ENCODE assay signal across 9 cellular contexts in genomic region chr14:21192447-21192822, GRCh38. TPM values are rescaled to one million over a fixed set of nuclear protein-coding genes. Genes with fewer than 3 reads are reported as not detected.
DNase-seq lines count a peak whose midpoint lies in the region; ATAC-seq and TF ChIP-seq lines count a peak whose summit lies in the region.
"Had no signal": no experiment of that assay in that cellular context is flagged by ENCODE, and none has a peak within 500 bp of the region (broad histone marks: within the 10 kb centered on the region; RNA-seq: fewer than 3 reads in every experiment).

No MANE protein-coding gene starts in this region.

- 26 to 31% methylated on average over 1 of the region's 1 CpG for WGBS in heart right ventricle, 2 donors
- 27% methylated on average over 1 of the region's 1 CpG; no CpG with 5 or more reads in 1 of the 2 donors for WGBS in upper lobe of left lung, 2 donors

- H3K4me1 ChIP-seq in heart right ventricle: peaks cover 0 to 14% (median 3%) of the 10 kb centered on the region in 9 donors
- H3K4me1 ChIP-seq in left lung: peaks cover 3 to 14% of the 10 kb centered on the region in 2 donors
- peaks cover 5 to 14% (median 12%) of the 10 kb centered on the region in 4 donors for H3K4me1 ChIP-seq in upper lobe of left lung

- H3K9me3 ChIP-seq in heart right ventricle: peaks cover 0 to 9% (median 0%) of the 10 kb centered on the region in 11 donors
- H3K9me3 ChIP-seq in left lung: peaks cover 0 to 4% of the 10 kb centered on the region in 2 donors
- no peaks in the 10 kb centered on the region for H3K9me3 ChIP-seq in upper lobe of left lung

- H3K4me1 Mint-ChIP-seq in activated naive CD8-positive, alpha-beta T cell (ENCODE audit: low read depth): peaks cover 4% of the 10 kb centered on the region

- intact Hi-C loops in heart right ventricle (cut with DNase I): no loop called here
- intact Hi-C loops in cardiac septum (cut with DNase I): no loop called here
- intact Hi-C loops in left lung (cut with DNase I): no loop called here

- ATAC-seq in heart right ventricle: peak in 6 of 8 donors; percentile 7 to 58 (median 16)
- ATAC-seq in left lung: peak; percentile 23
- ATAC-seq in upper lobe of left lung (ENCODE audit: low FRiP score in 2 of 2): peak in 1 of 2 donors; percentile 12

- H3K27ac ChIP-seq in heart right ventricle (no peak overlapping the region), left lung (no peak overlapping the region), upper lobe of left lung (no peak overlapping the region)

- H3K4me3 Mint-ChIP-seq in activated naive CD8-positive, alpha-beta T cell: peak overlapping the region; percentile 79

- no peaks in the 10 kb centered on the region for H3K36me3 ChIP-seq in heart right ventricle
- H3K36me3 ChIP-seq in left lung: no peaks in the 10 kb centered on the region
- H3K36me3 ChIP-seq in upper lobe of left lung: no peaks in the 10 kb centered on the region

- TF ChIP-seq POLR2A in upper lobe of left lung (IDR thresholded peaks at IDR 0.05): no peak

- no peaks in the 10 kb centered on the region for H3K27me3 Mint-ChIP-seq in activated naive CD8-positive, alpha-beta T cell

- H3K27me3 ChIP-seq in heart right ventricle: no peaks in the 10 kb centered on the region
- no peaks in the 10 kb centered on the region for H3K27me3 ChIP-seq in left lung
- no peaks in the 10 kb centered on the region for H3K27me3 ChIP-seq in upper lobe of left lung

- no peaks in the 10 kb centered on the region for H3K36me3 Mint-ChIP-seq in activated naive CD8-positive, alpha-beta T cell

- DNase-seq in heart right ventricle (no peak), cardiac septum (ENCODE audit: low spot score) (no peak), left lung (no peak), upper lobe of left lung (no peak), HCEC 1CT (no peak), GM19238 (ENCODE audit: insufficient read length, low spot score) (no peak)
- DNase-seq in stimulated activated CD4-positive, alpha-beta T cell treated with anti-CD3 and anti-CD28 coated beads, Interleukin-15, amount 100 ng/mL, for 24 hours: no peak

- TF ChIP-seq CTCF in heart right ventricle (IDR thresholded peaks at IDR 0.05) (no peak), left lung (IDR thresholded peaks at IDR 0.05) (no peak), upper lobe of left lung (IDR thresholded peaks at IDR 0.05) (no peak)

- no peaks in the 10 kb centered on the region for H3K9me3 Mint-ChIP-seq in activated naive CD8-positive, alpha-beta T cell (ENCODE audit: low read depth)

- no peak overlapping the region for H3K27ac Mint-ChIP-seq in activated naive CD8-positive, alpha-beta T cell

- TF ChIP-seq EP300 in upper lobe of left lung (IDR thresholded peaks at IDR 0.05): no peak

- H3K4me3 ChIP-seq in heart right ventricle: peak overlapping the region in 8 of 10 donors; percentile 35 to 53 (median 46)
- H3K4me3 ChIP-seq in left lung: peak overlapping the region; percentile 10 to 30
- peak overlapping the region in 3 of 4 donors; percentile 14 to 42 (median 41) for H3K4me3 ChIP-seq in upper lobe of left lung

RNA-seq across cellular contexts. Expression of gene OR5AU1, which starts 36.6 kb away (rescaled TPM):
- total RNA-seq in heart right ventricle: not detected
- polyA plus RNA-seq in heart right ventricle: not detected
- not detected for total RNA-seq in cardiac septum
- total RNA-seq in left lung: not detected
- total RNA-seq in upper lobe of left lung: not detected
- total RNA-seq: activated CD8-positive, alpha-beta memory T cell treated with anti-CD3 and anti-CD28 coated beads for 36 hours had no signal
